Comparison of ENCODE assay signal across 15 cellular contexts in genomic region chr2:189022492-189022891, GRCh38. TPM values are rescaled to one million over a fixed set of nuclear protein-coding genes. Genes with fewer than 3 reads are reported as not detected.
DNase-seq lines count a peak whose midpoint lies in the region; ATAC-seq, FAIRE-seq and TF ChIP-seq lines count a peak whose summit lies in the region.
"Had no signal": no experiment of that assay in that cellular context is flagged by ENCODE, and none has a peak within 500 bp of the region (broad histone marks: within the 10 kb centered on the region; RNA-seq: fewer than 3 reads in every experiment).

No MANE protein-coding gene starts in this region.

- FAIRE-seq in GM19239 (lab: Jason Lieb, UNC): no peak

- H3K4me3 ChIP-seq in choroid plexus epithelial cell (ENCODE audit: low read depth, low read length): no peak overlapping the region
- H3K4me3 ChIP-seq in suprapubic skin: no peak overlapping the region
- H3K4me3 ChIP-seq: colonic mucosa had no signal

- no peaks in the 10 kb centered on the region for H3K4me1 Mint-ChIP-seq in T-cell
- H3K4me1 Mint-ChIP-seq in WTC11: no peaks in the 10 kb centered on the region

- H3K27ac ChIP-seq in suprapubic skin (peak overlapping the region; percentile 83), caudate nucleus (ENCODE audit: low read depth, low read length) (no peak overlapping the region)
- H3K27ac ChIP-seq: colonic mucosa, HL-60, neutrophil had no signal

- CTCF ChIA-PET in T-cell (lab: Charles Lee): no interaction called here
- CTCF ChIA-PET in WTC11 (lab: Charles Lee): no interaction called here

- H3K27me3 Mint-ChIP-seq in T-cell: peaks cover 0 to 14% of the 10 kb centered on the region in 2 donors
- no peaks in the 10 kb centered on the region; the same call in 1 of the 2 replicates for H3K27me3 Mint-ChIP-seq in WTC11 (ENCODE audit: low read depth)

- H3K4me1 ChIP-seq in suprapubic skin: peaks cover 7% of the 10 kb centered on the region
- H3K4me1 ChIP-seq: colonic mucosa had no signal

- H3K27ac Mint-ChIP-seq in T-cell (no peak overlapping the region), WTC11 (no peak overlapping the region)
- H3K27ac Mint-ChIP-seq: activated CD8-positive, alpha-beta T cell treated with anti-CD3 and anti-CD28 coated beads, Interleukin-2, amount 10 ng/mL, durations not matched to agents 7 days and 5 days had no signal

- no peak for TF ChIP-seq POLR2A in suprapubic skin (IDR thresholded peaks at IDR 0.05)

- H3K4me3 Mint-ChIP-seq in T-cell (no peak overlapping the region), WTC11 (no peak overlapping the region)
- H3K4me3 Mint-ChIP-seq: activated CD8-positive, alpha-beta T cell treated with anti-CD3 and anti-CD28 coated beads, Interleukin-2, amount 10 ng/mL, durations not matched to agents 7 days and 5 days had no signal

- H3K9me3 ChIP-seq in suprapubic skin: no peaks in the 10 kb centered on the region
- H3K9me3 ChIP-seq: colonic mucosa, neutrophil had no signal

- H3K36me3 Mint-ChIP-seq in T-cell: no peaks in the 10 kb centered on the region
- no peaks in the 10 kb centered on the region for H3K36me3 Mint-ChIP-seq in WTC11

- no peaks in the 10 kb centered on the region for H3K27me3 ChIP-seq in suprapubic skin
- H3K27me3 ChIP-seq: colonic mucosa, neutrophil had no signal

- POLR2A ChIA-PET in T-cell (lab: Charles Lee): interaction anchor here in 1 of 2 donors (0.6 kb wide), 1 partner anchor 1003 kb away, joined by 8 read pairs; no protein-coding TSS in a partner anchor
- POLR2A ChIA-PET in WTC11 (lab: Charles Lee): no interaction called here

- DNase-seq in GM03348 (ENCODE audit: low spot score): peak; percentile 44
- DNase-seq in choroid plexus epithelial cell (ENCODE audit: low read depth): peak; percentile 75
- peak; percentile 75 for DNase-seq in iris pigment epithelial cell (ENCODE audit: low read depth)
- no peak for DNase-seq in suprapubic skin (ENCODE audit: low spot score in 2 of 2)
- DNase-seq in T-cell: no peak
- no peak for DNase-seq in GM19239 (ENCODE audit: insufficient read length, low spot score)
- DNase-seq in caudate nucleus (lab: John Stamatoyannopoulos, UW): no peak
- DNase-seq in WTC11 (ENCODE audit: low spot score): no peak
- DNase-seq: activated CD8-positive, alpha-beta T cell treated with anti-CD3 and anti-CD28 coated beads, Interleukin-2, amount 10 ng/mL, durations not matched to agents 7 days and 5 days; colonic mucosa; COR-L47; left colon; OCI-M1 had no signal

- ATAC-seq in T-cell (replicated peaks in 1 of 4): no peak
- ATAC-seq in WTC11: no peak
- ATAC-seq: activated CD8-positive, alpha-beta T cell treated with anti-CD3 and anti-CD28 coated beads, Interleukin-2, amount 10 ng/mL, durations not matched to agents 7 days and 5 days; left colon had no signal

- no peaks in the 10 kb centered on the region for H3K9me3 Mint-ChIP-seq in T-cell
- H3K9me3 Mint-ChIP-seq in WTC11: no peaks in the 10 kb centered on the region

- 53% methylated on average over 3 of the region's 3 CpGs for WGBS in suprapubic skin

- no peaks in the 10 kb centered on the region for H3K36me3 ChIP-seq in suprapubic skin
- H3K36me3 ChIP-seq: colonic mucosa, neutrophil had no signal

- TF ChIP-seq EP300 in suprapubic skin (IDR thresholded peaks at IDR 0.05): no peak

- TF ChIP-seq CTCF in choroid plexus epithelial cell (conservative IDR thresholded peaks at IDR 0.05; ENCODE audit: low read depth, low read length): no peak
- no peak for TF ChIP-seq CTCF in suprapubic skin (IDR thresholded peaks at IDR 0.05)
- no peak for TF ChIP-seq CTCF in WTC11 (IDR thresholded peaks at IDR 0.05)

TF ChIP-seq in WTC11, 78 proteins besides CTCF, POLR2A, EP300 and RAD21:
- TF ChIP-seq ZNF425 (CRISPR knock-in tag; conservative IDR thresholded peaks at IDR 0.05) (no peak), HMGA2 (CRISPR knock-in tag; IDR thresholded peaks at IDR 0.05) (no peak), RELA (CRISPR knock-in tag; IDR thresholded peaks at IDR 0.05; ENCODE audit: borderline replicate concordance) (no peak), IRF2 (CRISPR knock-in tag; IDR thresholded peaks at IDR 0.05; ENCODE audit: borderline replicate concordance, low read depth) (no peak), NFYB (CRISPR knock-in tag; conservative IDR thresholded peaks at IDR 0.05; ENCODE audit: low read depth) (no peak), NR3C1 (CRISPR knock-in tag; conservative IDR thresholded peaks at IDR 0.05; ENCODE audit: low read depth) (no peak), E2F5 (CRISPR knock-in tag; IDR thresholded peaks at IDR 0.05) (no peak), ETV6 (CRISPR knock-in tag; IDR thresholded peaks at IDR 0.05) (no peak), SMAD3 (CRISPR knock-in tag; IDR thresholded peaks at IDR 0.05; ENCODE audit: borderline replicate concordance) (no peak), ZNF512 (CRISPR knock-in tag; IDR thresholded peaks at IDR 0.05; ENCODE audit: borderline replicate concordance) (no peak), CREM (CRISPR knock-in tag; IDR thresholded peaks at IDR 0.05) (no peak), FOXP4 (CRISPR knock-in tag; IDR thresholded peaks at IDR 0.05) (no peak), CREB1 (CRISPR knock-in tag; IDR thresholded peaks at IDR 0.05) (no peak), GABPB1 (CRISPR knock-in tag; IDR thresholded peaks at IDR 0.05) (no peak), ZNF416 (CRISPR knock-in tag; IDR thresholded peaks at IDR 0.05) (no peak), OVOL2 (CRISPR knock-in tag; IDR thresholded peaks at IDR 0.05; ENCODE audit: borderline replicate concordance) (no peak), ATF2 (CRISPR knock-in tag; IDR thresholded peaks at IDR 0.05; ENCODE audit: borderline replicate concordance, low read depth) (no peak)

RNA-seq across cellular contexts. Expression of gene COL3A1, which starts 48.3 kb away (rescaled TPM):
- total RNA-seq in suprapubic skin: 10 to 100 TPM; 19.2 to 73.2 (median 54.9) TPM
- total RNA-seq in T-cell: 1 to 10 TPM in 2 of 5 donors, under 1 TPM in 1, not detected in 2; 0.79 to 2.0 (median 1.3) TPM
- total RNA-seq in WTC11 (2021): 0.61 to 2.1 TPM (median 0.76 TPM) in 3 replicates
- total RNA-seq: activated CD8-positive, alpha-beta T cell treated with anti-CD3 and anti-CD28 coated beads, Interleukin-2, amount 10 ng/mL, durations not matched to agents 7 days and 5 days had no signal

Comparison
In these comparisons a context has a peak if more than half of its experiments do, and no peak if none do; other contexts are left out.
1. DNase-seq: peak in GM03348 (single experiment), choroid plexus epithelial cell (single experiment) and iris pigment epithelial cell (single experiment); none in suprapubic skin (0 of 2), T-cell (0 of 34), GM19239 (single experiment), caudate nucleus (0 of 61) and WTC11 (single experiment).